Comparison of ENCODE assay signal across 1 cellular context in genomic region chr7:74480861-74481417, GRCh38.
TF ChIP-seq lines count a peak whose summit lies in the region.

No MANE protein-coding gene starts in this region.

TF ChIP-seq in HepG2, 621 proteins besides CTCF, POLR2A, EP300 and RAD21 (continued from another document):
- TF ChIP-seq, protein P1, sequence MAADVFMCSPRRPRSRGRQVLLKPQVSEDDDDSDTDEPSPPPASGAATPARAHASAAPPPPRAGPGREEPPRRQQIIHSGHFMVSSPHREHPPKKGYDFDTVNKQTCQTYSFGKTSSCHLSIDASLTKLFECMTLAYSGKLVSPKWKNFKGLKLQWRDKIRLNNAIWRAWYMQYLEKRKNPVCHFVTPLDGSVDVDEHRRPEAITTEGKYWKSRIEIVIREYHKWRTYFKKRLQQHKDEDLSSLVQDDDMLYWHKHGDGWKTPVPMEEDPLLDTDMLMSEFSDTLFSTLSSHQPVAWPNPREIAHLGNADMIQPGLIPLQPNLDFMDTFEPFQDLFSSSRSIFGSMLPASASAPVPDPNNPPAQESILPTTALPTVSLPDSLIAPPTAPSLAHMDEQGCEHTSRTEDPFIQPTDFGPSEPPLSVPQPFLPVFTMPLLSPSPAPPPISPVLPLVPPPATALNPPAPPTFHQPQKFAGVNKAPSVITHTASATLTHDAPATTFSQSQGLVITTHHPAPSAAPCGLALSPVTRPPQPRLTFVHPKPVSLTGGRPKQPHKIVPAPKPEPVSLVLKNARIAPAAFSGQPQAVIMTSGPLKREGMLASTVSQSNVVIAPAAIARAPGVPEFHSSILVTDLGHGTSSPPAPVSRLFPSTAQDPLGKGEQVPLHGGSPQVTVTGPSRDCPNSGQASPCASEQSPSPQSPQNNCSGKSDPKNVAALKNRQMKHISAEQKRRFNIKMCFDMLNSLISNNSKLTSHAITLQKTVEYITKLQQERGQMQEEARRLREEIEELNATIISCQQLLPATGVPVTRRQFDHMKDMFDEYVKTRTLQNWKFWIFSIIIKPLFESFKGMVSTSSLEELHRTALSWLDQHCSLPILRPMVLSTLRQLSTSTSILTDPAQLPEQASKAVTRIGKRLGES (CRISPR knock-in tag; IDR thresholded peaks at IDR 0.05; ENCODE audit: borderline replicate concordance), result no peak
- no peak for TF ChIP-seq HOXA7 (CRISPR knock-in tag; IDR thresholded peaks at IDR 0.05)
- TF ChIP-seq GLI4 (CRISPR knock-in tag; IDR thresholded peaks at IDR 0.05; ENCODE audit: borderline replicate concordance), result no peak
- TF ChIP-seq ZFP90 (CRISPR knock-in tag; IDR thresholded peaks at IDR 0.05; ENCODE audit: borderline replicate concordance), result no peak
- no peak for TF ChIP-seq ZNF746 (CRISPR knock-in tag; IDR thresholded peaks at IDR 0.05)
- TF ChIP-seq CEBPB (IDR thresholded peaks at IDR 0.05; ENCODE audit: borderline replicate concordance, low read depth, low read length), result peak; percentile 16; the same call in 1 of the 2 replicates
- TF ChIP-seq ZZZ3 (CRISPR knock-in tag; IDR thresholded peaks at IDR 0.05; ENCODE audit: borderline replicate concordance), result no peak
- no peak for TF ChIP-seq SMARCC2 (IDR thresholded peaks at IDR 0.05)
